In genomic region chr6:1611322-1611571, GRCh38 we compare ENCODE assay signal across 9 cellular contexts. TPM values are rescaled to one million over a fixed set of nuclear protein-coding genes. Genes with fewer than 3 reads are reported as not detected.
DNase-seq lines count a peak whose midpoint lies in the region; ATAC-seq and TF ChIP-seq lines count a peak whose summit lies in the region.
"Had no signal": no experiment of that assay in that cellular context is flagged by ENCODE, and none has a peak within 500 bp of the region (broad histone marks: within the 10 kb centered on the region; RNA-seq: fewer than 3 reads in every experiment).

No MANE protein-coding gene starts in this region.

- 0% methylated on average over 2 of the region's 38 CpGs; no CpG with 5 or more reads in 1 of the 2 donors for WGBS in body of pancreas, 2 donors

- H3K4me3 Mint-ChIP-seq in activated naive CD8-positive, alpha-beta T cell treated with anti-CD3 and anti-CD28 coated beads for 36 hours, result no peak overlapping the region

- H3K36me3 ChIP-seq in HCT116 (ENCODE audit: control insufficient read depth in 1 of 2, insufficient read depth in 2 of 2, low read length in 2 of 2) (peaks cover 3 to 4% of the 10 kb centered on the region in 2 experiments; a peak in 1 of 4 replicates), body of pancreas (replicated peaks in 1 of 2; ENCODE audit: insufficient read depth in 1 of 2, low read depth in 2 of 2) (no peaks in the 10 kb centered on the region)

- H3K9me2 ChIP-seq in HCT116 (ENCODE audit: insufficient read depth), result no peaks in the 10 kb centered on the region

- peaks cover 66% of the 10 kb centered on the region for H3K27me3 Mint-ChIP-seq in activated naive CD8-positive, alpha-beta T cell treated with anti-CD3 and anti-CD28 coated beads for 36 hours

- peak overlapping the region; percentile 79 for H3K9ac ChIP-seq in HCT116 (ENCODE audit: low read length)

- no peaks in the 10 kb centered on the region for H3K36me3 Mint-ChIP-seq in activated naive CD8-positive, alpha-beta T cell treated with anti-CD3 and anti-CD28 coated beads for 36 hours

- TF ChIP-seq POLR2A in HCT116 (IDR thresholded peaks at IDR 0.05; ENCODE audit: borderline replicate concordance, extremely low read depth, insufficient read depth, insufficient read length) (no peak), body of pancreas (IDR thresholded peaks at IDR 0.05) (peak in 1 of 3 donors; percentile 14)

- RAD21 ChIA-PET in HCT116 (lab: Charles Lee; ENCODE audit: low non-redundant PET in 1 of 2, low total read pairs in 2 of 2, uncharacterized antibody in 2 of 2, unreplicated experiment in 2 of 2), result interaction anchor here (0.6 to 1.2 kb wide), 4 partner anchors 28 to 1020 kb away, joined by 3 to 10 read pairs (median 4); no protein-coding TSS in a partner anchor

- peaks cover 32% of the 10 kb centered on the region for H3K4me1 Mint-ChIP-seq in activated naive CD8-positive, alpha-beta T cell treated with anti-CD3 and anti-CD28 coated beads for 36 hours

- TF ChIP-seq CTCF in AG09319 (IDR thresholded peaks at IDR 0.05; ENCODE audit: low read depth, low read length), result peak; percentile 26
- TF ChIP-seq CTCF in HCT116 (IDR thresholded peaks at IDR 0.05 in 2 of 3, conservative IDR thresholded peaks at IDR 0.05 in 1 of 3; ENCODE audit: borderline replicate concordance in 1 of 3, insufficient read depth in 1 of 3, low read depth in 2 of 3, low read length in 2 of 3), result peak in 1 of 3 experiments; percentile 22; a peak in 1 of 6 replicates
- peak in 3 of 7 experiments; percentile 19 to 39 (median 38) for TF ChIP-seq CTCF in body of pancreas (IDR thresholded peaks at IDR 0.05)

- CTCF ChIA-PET in HCT116 (lab: Charles Lee), result interaction anchor here (1.2 to 3.1 kb wide), 4 partner anchors 76 to 1023 kb away, joined by 6 to 9 read pairs (median 8); no protein-coding TSS in a partner anchor

- BruUV-seq in HCT116 (replicated peaks; lab: Mats Ljungman, UMichigan), result no TSS peak

- no peaks in the 10 kb centered on the region for H3K9me3 Mint-ChIP-seq in activated naive CD8-positive, alpha-beta T cell treated with anti-CD3 and anti-CD28 coated beads for 36 hours

- peak overlapping the region; percentile 97 for H3K4me2 ChIP-seq in HCT116 (ENCODE audit: low read length)

- DNase-seq in AG09319 (ENCODE audit: extremely low read depth, low read depth) (no peak), HCT116 (ENCODE audit: low read depth, low spot score) (no peak), body of pancreas (peak in 2 of 4 donors; percentile 39 to 54), myocyte (ENCODE audit: low read depth) (peak; percentile 42), left lobe of liver (ENCODE audit: low spot score) (no peak)
- no peak for DNase-seq in activated naive CD8-positive, alpha-beta T cell treated with anti-CD3 and anti-CD28 coated beads for 36 hours
- DNase-seq: MM.1S had no signal

- peak; percentile 27 for ATAC-seq in HCT116
- peak; percentile 26 for ATAC-seq in body of pancreas
- ATAC-seq in GM21825 (IDR thresholded peaks at IDR 0.05; ENCODE audit: unreplicated experiment), result no peak
- ATAC-seq in HG02938 (IDR thresholded peaks at IDR 0.05; ENCODE audit: unreplicated experiment), result no peak
- ATAC-seq in left lobe of liver, result no peak

- H3K27me3 ChIP-seq in HCT116 (ENCODE audit: insufficient read depth, low read length) (no peaks in the 10 kb centered on the region), body of pancreas (peaks cover 0 to 47% of the 10 kb centered on the region in 2 donors)

- 0 out of 2 replicates have a peak, but pooled peaks cover 6% of the 10 kb centered on the region for H4K20me1 ChIP-seq in HCT116 (ENCODE audit: insufficient read depth)

- H3K9me3 ChIP-seq in HCT116 (ENCODE audit: control insufficient read depth in 1 of 2, insufficient read depth in 1 of 2, low read depth in 1 of 2, low read length in 2 of 2), result no peaks in the 10 kb centered on the region
- no peaks in the 10 kb centered on the region for H3K9me3 ChIP-seq in body of pancreas

- peak overlapping the region; percentile 70 to 79 for H3K4me3 ChIP-seq in HCT116 (replicated peaks in 1 of 2; ENCODE audit: low read depth in 1 of 2, low read length in 2 of 2)
- no peak overlapping the region for H3K4me3 ChIP-seq in body of pancreas

- peaks cover 11 to 22% of the 10 kb centered on the region in 2 experiments; a peak in 3 of 4 replicates for H3K4me1 ChIP-seq in HCT116 (ENCODE audit: control insufficient read depth in 1 of 2, insufficient read depth in 2 of 2, low read length in 2 of 2)
- H3K4me1 ChIP-seq in body of pancreas, result peaks cover 64% of the 10 kb centered on the region

- peaks cover 40% of the 10 kb centered on the region for H3K79me2 ChIP-seq in HCT116 (ENCODE audit: insufficient read depth, low read length)

- H2AFZ ChIP-seq in HCT116 (ENCODE audit: low read depth, low read length, poor library complexity, severe bottlenecking), result no peak overlapping the region

- intact Hi-C loops in HCT116 (cut with micrococcal nuclease), result loop anchor here (1.0 kb wide), 1 partner anchor 16 kb away; no protein-coding TSS in a partner anchor
- intact Hi-C loops in body of pancreas (cut with DNase I), result loop anchor here (5.0 kb wide), 1 partner anchor 491 kb away; no protein-coding TSS in a partner anchor

- peak overlapping the region; percentile 99 for H3K27ac ChIP-seq in HCT116 (ENCODE audit: low read depth, low read length)
- H3K27ac ChIP-seq in body of pancreas, result peak overlapping the region in 3 of 4 donors; percentile 80 to 92 (median 87)

- POLR2A ChIA-PET in HCT116 (lab: Charles Lee), result no interaction called here

- no peak for TF ChIP-seq RAD21 in HCT116 (IDR thresholded peaks at IDR 0.05; ENCODE audit: low read depth)

- no peak overlapping the region for H3K27ac Mint-ChIP-seq in activated naive CD8-positive, alpha-beta T cell treated with anti-CD3 and anti-CD28 coated beads for 36 hours

TF ChIP-seq in HCT116, 20 proteins besides CTCF, POLR2A, EP300 and RAD21:
- TF ChIP-seq, protein P1, sequence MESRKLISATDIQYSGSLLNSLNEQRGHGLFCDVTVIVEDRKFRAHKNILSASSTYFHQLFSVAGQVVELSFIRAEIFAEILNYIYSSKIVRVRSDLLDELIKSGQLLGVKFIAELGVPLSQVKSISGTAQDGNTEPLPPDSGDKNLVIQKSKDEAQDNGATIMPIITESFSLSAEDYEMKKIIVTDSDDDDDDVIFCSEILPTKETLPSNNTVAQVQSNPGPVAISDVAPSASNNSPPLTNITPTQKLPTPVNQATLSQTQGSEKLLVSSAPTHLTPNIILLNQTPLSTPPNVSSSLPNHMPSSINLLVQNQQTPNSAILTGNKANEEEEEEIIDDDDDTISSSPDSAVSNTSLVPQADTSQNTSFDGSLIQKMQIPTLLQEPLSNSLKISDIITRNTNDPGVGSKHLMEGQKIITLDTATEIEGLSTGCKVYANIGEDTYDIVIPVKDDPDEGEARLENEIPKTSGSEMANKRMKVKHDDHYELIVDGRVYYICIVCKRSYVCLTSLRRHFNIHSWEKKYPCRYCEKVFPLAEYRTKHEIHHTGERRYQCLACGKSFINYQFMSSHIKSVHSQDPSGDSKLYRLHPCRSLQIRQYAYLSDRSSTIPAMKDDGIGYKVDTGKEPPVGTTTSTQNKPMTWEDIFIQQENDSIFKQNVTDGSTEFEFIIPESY (IDR thresholded peaks at IDR 0.05; ENCODE audit: extremely low read depth, insufficient replicate concordance, low read length), result peak; percentile 14
- no peak for TF ChIP-seq SIN3A (IDR thresholded peaks at IDR 0.05; ENCODE audit: low read depth)
- peak; percentile 54 for TF ChIP-seq POLR2AphosphoS5 (IDR thresholded peaks at IDR 0.05; ENCODE audit: low read depth, low read length)

RNA-seq across cellular contexts. Expression of gene FOXC1, which starts 1.5 kb away (rescaled TPM):
- 40.7 TPM for total RNA-seq in HCT116 (2021; ENCODE audit: unreplicated experiment)
- polyA plus RNA-seq in HCT116 (2012), result 13.4 and 15.4 TPM in 2 replicates
- 1 to 10 TPM; 2.0 to 3.6 TPM for total RNA-seq in body of pancreas
- 3.6 and 5.0 TPM in 2 replicates for total RNA-seq in myocyte
- polyA plus RNA-seq in myocyte (2012), result 1.9 TPM
- not detected for total RNA-seq in activated naive CD8-positive, alpha-beta T cell treated with anti-CD3 and anti-CD28 coated beads for 36 hours
- total RNA-seq in left lobe of liver, result 0.38 TPM

Comparison
In these comparisons a context has a peak if more than half of its experiments do, and no peak if none do; other contexts are left out.
1. ATAC-seq: peak in HCT116 (single experiment) and body of pancreas (single experiment); none in GM21825 (single experiment), HG02938 (single experiment) and left lobe of liver (single experiment).
2. H3K4me3 ChIP-seq: peak in HCT116 (2 of 2); none in body of pancreas (0 of 2).